ENCODE assay signal across 20 cellular contexts in the genomic region with DNA sequence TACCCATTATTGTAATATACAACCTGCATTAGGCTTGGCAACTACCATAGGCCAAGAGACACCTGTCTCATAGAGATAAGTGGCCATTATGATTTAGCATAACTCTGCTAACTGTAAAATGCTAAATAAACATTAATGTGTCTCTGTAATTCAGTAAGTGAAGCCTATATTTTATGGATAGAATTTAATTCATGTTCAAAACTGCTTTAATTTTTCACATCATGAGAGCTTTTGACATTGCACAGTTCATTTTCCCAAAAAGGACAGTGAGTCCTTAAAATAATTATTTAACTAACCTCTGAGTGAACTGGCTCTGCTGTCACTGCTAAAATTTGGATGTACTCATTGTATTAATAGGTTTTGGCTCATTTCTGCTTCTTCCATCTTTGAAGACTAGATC.
"Had no signal": no experiment of that assay in that cellular context is flagged by ENCODE, and none has a peak within 500 bp of the region (broad histone marks: within the 10 kb centered on the region; RNA-seq: fewer than 3 reads in every experiment).

No MANE protein-coding gene starts in this region.

- H3K4me3 ChIP-seq: heart right ventricle, lower lobe of right lung, spleen, transverse colon had no signal

- H3K4me1 ChIP-seq: heart right ventricle, lower lobe of right lung, spleen had no signal

- H3K36me3 ChIP-seq: heart right ventricle, lower lobe of right lung, spleen, transverse colon had no signal

- H3K27me3 ChIP-seq: heart right ventricle, spleen, transverse colon had no signal

- H3K27ac ChIP-seq: heart right ventricle, lower lobe of right lung, spleen had no signal

- DNase-seq: activated CD4-positive, alpha-beta memory T cell treated with anti-CD3 and anti-CD28 coated beads, Interleukin-2, amount 10 ng/mL, durations not matched to agents 7 days and 5 days; activated CD4-positive, alpha-beta T cell treated with anti-CD3 and anti-CD28 coated beads for 1 hour; activated CD4-positive, alpha-beta T cell treated with anti-CD3 and anti-CD28 coated beads, Interleukin-2, amount 10 ng/mL, durations not matched to agents 7 days and 5 days; activated gamma-delta T cell treated with Interleukin-2 at 50 U/mL for 16 hours; activated naive CD4-positive, alpha-beta T cell treated with anti-CD3 and anti-CD28 coated beads, Interleukin-2, amount 50 U/mL, for 16 hours; activated T-cell treated with anti-CD3 and anti-CD28 coated beads, Interleukin-2, amount 50 U/mL, for 4 hours; amygdala; caudate nucleus; cortex of kidney; foreskin fibroblast; heart right ventricle; lower lobe of right lung; mesenchymal stem cell; natural killer cell; right cardiac atrium; spleen; stimulated activated CD4-positive, alpha-beta T cell treated with anti-CD3 and anti-CD28 coated beads, Interleukin-2, amount 100 ng/mL, for 48 hours; stimulated activated naive CD4-positive, alpha-beta T cell treated with Interleukin-2 at 50 U/mL for 16 hours; T1000; transverse colon had no signal

- H3K9me3 ChIP-seq: heart right ventricle, lower lobe of right lung, spleen, transverse colon had no signal
